Comparison of ENCODE assay signal across 1 cellular context in genomic region chr17:81705518-81706231, GRCh38.
TF ChIP-seq lines count a peak whose summit lies in the region.

No MANE protein-coding gene starts in this region.

TF ChIP-seq in HCT116, 20 proteins besides CTCF, POLR2A, EP300 and RAD21 (continued from another document):
- TF ChIP-seq ZNF274 (IDR thresholded peaks at IDR 0.05; ENCODE audit: low read depth, low read length) (no peak), EZH2 (IDR thresholded peaks at IDR 0.05) (no peak), ZFX (IDR thresholded peaks at IDR 0.05) (no peak), SRF (IDR thresholded peaks at IDR 0.05; ENCODE audit: low read depth) (no peak)
- TF ChIP-seq, protein P1, sequence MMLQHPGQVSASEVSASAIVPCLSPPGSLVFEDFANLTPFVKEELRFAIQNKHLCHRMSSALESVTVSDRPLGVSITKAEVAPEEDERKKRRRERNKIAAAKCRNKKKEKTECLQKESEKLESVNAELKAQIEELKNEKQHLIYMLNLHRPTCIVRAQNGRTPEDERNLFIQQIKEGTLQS (IDR thresholded peaks at IDR 0.05), result no peak
TF ChIP-seq in HCT116: peak in this region for 0.
